In genomic region chr14:81673930-81674329, GRCh38 we compare ENCODE assay signal across 21 cellular contexts.
"Had no signal": no experiment of that assay in that cellular context is flagged by ENCODE, and none has a peak within 500 bp of the region (broad histone marks: within the 10 kb centered on the region; RNA-seq: fewer than 3 reads in every experiment).

No MANE protein-coding gene starts in this region.

- FAIRE-seq: endothelial cell of umbilical vein, urothelium cell line had no signal

- DNase-seq: activated CD4-positive, alpha-beta T cell treated with anti-CD3 and anti-CD28 coated beads for 48 hours; activated CD4-positive, CD25-positive, alpha-beta regulatory T cell; activated CD8-positive, alpha-beta T cell treated with anti-CD3 and anti-CD28 coated beads for 36 hours; activated naive CD4-positive, alpha-beta T cell; activated naive CD8-positive, alpha-beta T cell treated with anti-CD3 and anti-CD28 coated beads for 36 hours; activated T-cell treated with anti-CD3 and anti-CD28 coated beads, Interleukin-2, amount 50 U/mL, for 1 hour; amniotic stem cell; dermis blood vessel endothelial cell; effector memory CD4-positive, alpha-beta T cell; left colon; occipital lobe; posterior cingulate gyrus; stimulated activated CD4-positive, alpha-beta T cell treated with anti-CD3 and anti-CD28 coated beads, Interleukin-2, amount 100 ng/mL, for 48 hours; T-helper 9 cell had no signal

- H3K4me3 ChIP-seq: esophagus muscularis mucosa, gastroesophageal sphincter, lung, tibial nerve had no signal

- H3K36me3 ChIP-seq: esophagus muscularis mucosa, gastroesophageal sphincter, tibial nerve had no signal

- H3K4me1 ChIP-seq: esophagus muscularis mucosa, gastroesophageal sphincter, tibial nerve had no signal

- H3K9me3 ChIP-seq: esophagus muscularis mucosa, gastroesophageal sphincter, tibial nerve had no signal

- H3K27me3 ChIP-seq: esophagus muscularis mucosa, gastroesophageal sphincter, tibial nerve had no signal

- ATAC-seq: activated CD8-positive, alpha-beta T cell treated with anti-CD3 and anti-CD28 coated beads for 36 hours; activated T-helper 17 cell treated with anti-CD3 and anti-CD28 coated beads, Interleukin-2, amount 50 U/mL, for 72 hours; gastroesophageal sphincter; left colon had no signal

- H3K27ac ChIP-seq: esophagus muscularis mucosa, gastroesophageal sphincter, tibial nerve had no signal
